8 cellular contexts compared by ENCODE assay signal in the genomic region with DNA sequence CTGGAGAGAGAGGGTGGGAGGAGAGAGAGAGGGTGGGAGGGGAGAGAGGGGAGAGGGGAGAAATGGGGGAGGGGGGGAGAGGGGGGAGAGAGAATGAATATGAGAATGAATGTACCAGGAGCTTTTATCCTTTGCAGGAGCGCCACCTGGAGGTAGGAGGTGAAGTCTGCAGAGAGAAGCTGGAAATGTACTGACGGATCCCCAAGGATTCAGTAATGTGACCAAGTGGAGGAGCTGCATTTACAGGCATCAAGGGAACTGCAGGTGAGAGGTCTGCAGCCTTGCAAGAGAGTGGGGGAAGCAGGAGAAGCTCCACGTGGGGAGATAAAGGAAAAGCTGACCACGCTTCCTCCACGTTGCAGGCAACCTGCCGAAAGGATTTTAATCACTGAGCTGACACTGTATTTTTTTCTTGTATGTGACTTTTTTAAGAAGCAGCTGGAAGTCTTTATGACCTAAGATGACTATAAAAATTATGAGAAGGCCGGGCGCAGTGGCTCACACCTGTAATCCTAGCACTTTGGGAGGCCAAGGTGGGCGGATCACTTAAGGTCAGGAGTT. TPM values are rescaled to one million over a fixed set of nuclear protein-coding genes. Genes with fewer than 3 reads are reported as not detected.
A peak's percentile ranks its signal among the peaks of the same experiment; 100 is the strongest.
DNase-seq lines count a peak whose midpoint lies in the region; ATAC-seq and TF ChIP-seq lines count a peak whose summit lies in the region.

No MANE protein-coding gene starts in this region.

- no peaks in the 10 kb centered on the region for H3K4me1 Mint-ChIP-seq in T-cell

- TF ChIP-seq CTCF in KMS-11 (conservative IDR thresholded peaks at IDR 0.05; ENCODE audit: low read depth, low read length) (peak; percentile 39; the same call in 1 of the 2 replicates), astrocyte of the cerebellum (IDR thresholded peaks at IDR 0.05; ENCODE audit: low read depth, low read length, missing control alignments) (peak; percentile 70)

- in situ Hi-C loops in astrocyte of the cerebellum (cut with HindIII; ENCODE audit: low sequenced_read_pairs) = loop anchor here (25.0 kb wide), 1 partner anchor 118 kb away; a partner anchor contains a TSS

- ATAC-seq in T-cell (replicated peaks in 1 of 4) = no peak
- ATAC-seq in GM18498 (IDR thresholded peaks at IDR 0.05; ENCODE audit: unreplicated experiment) = no peak
- ATAC-seq in GM21423 (IDR thresholded peaks at IDR 0.05; ENCODE audit: unreplicated experiment) = no peak

- no peak overlapping the region for H3K9ac ChIP-seq in KMS-11

- H3K4me2 ChIP-seq in KMS-11 = no peak overlapping the region

- no peaks in the 10 kb centered on the region for H3K79me2 ChIP-seq in KMS-11 (ENCODE audit: insufficient read depth, low read depth)

- H3K27me3 Mint-ChIP-seq in T-cell = peaks cover 19 to 38% of the 10 kb centered on the region in 2 donors

- no peaks in the 10 kb centered on the region for H3K9me3 Mint-ChIP-seq in T-cell

- H3K4me3 ChIP-seq in KMS-11 (IDR thresholded peaks at IDR 0.05; ENCODE audit: insufficient read depth, low read depth, low read length) (no peak overlapping the region), astrocyte of the cerebellum (ENCODE audit: low read depth, low read length) (no peak overlapping the region)

- H3K27me3 ChIP-seq in KMS-11 (ENCODE audit: insufficient read depth, low read depth) = no peaks in the 10 kb centered on the region

- H4K20me1 ChIP-seq in KMS-11 (ENCODE audit: insufficient read depth) = no peaks in the 10 kb centered on the region

- no peak overlapping the region for H2AFZ ChIP-seq in KMS-11 (ENCODE audit: low read depth)

- no peak overlapping the region for H3K4me3 Mint-ChIP-seq in T-cell

- no peak overlapping the region for H3K27ac ChIP-seq in KMS-11

- POLR2A ChIA-PET in T-cell (lab: Charles Lee) = no interaction called here

- H3K36me3 Mint-ChIP-seq in T-cell = no peaks in the 10 kb centered on the region

- H3K27ac Mint-ChIP-seq in T-cell = no peak overlapping the region

- no peaks in the 10 kb centered on the region for H3K4me1 ChIP-seq in KMS-11 (ENCODE audit: low read depth, poor library complexity, severe bottlenecking)

- no peaks in the 10 kb centered on the region for H3K36me3 ChIP-seq in KMS-11 (ENCODE audit: insufficient read depth)

- peak; percentile 74 for DNase-seq in DMS114 treated with DMSO at 0.1 percent for 48 hours (lab: John Stamatoyannopoulos, UW; ENCODE audit: unreplicated experiment)
- DNase-seq in T-cell = peak in 31 of 34 experiments; percentile 9 to 54 (median 43)
- DNase-seq in astrocyte of the cerebellum (ENCODE audit: low read depth) = peak; percentile 34
- peak; percentile 79 for DNase-seq in islet precursor cell
- peak; percentile 29 to 43 for DNase-seq in stimulated activated CD4-positive, alpha-beta T cell treated with anti-CD3 and anti-CD28 coated beads, Interleukin-1b, Interleukin-23, amount 100 ng/mL, for 4 hours (ENCODE audit: low read depth in 2 of 2)

- CTCF ChIA-PET in T-cell (lab: Charles Lee) = interaction anchor here (0.5 to 1.3 kb wide), 10 partner anchors 8 to 836 kb away, joined by 3 to 8 read pairs (median 4); no protein-coding TSS in a partner anchor

RNA-seq across cellular contexts. Expression of a gene that starts 33.7 kb away (rescaled TPM):
- total RNA-seq in T-cell = not detected

RNA-seq across cellular contexts. Expression of a gene that starts 38.6 kb away (rescaled TPM):
- total RNA-seq in T-cell = not detected

RNA-seq across cellular contexts. Expression of a gene that starts 51.2 kb away (rescaled TPM):
- not detected for total RNA-seq in T-cell
